12 cellular contexts compared by ENCODE assay signal in genomic region chrX:48616575-48616974, GRCh38.
"Had no signal": no experiment of that assay in that cellular context is flagged by ENCODE, and none has a peak within 500 bp of the region (broad histone marks: within the 10 kb centered on the region; RNA-seq: fewer than 3 reads in every experiment).

No MANE protein-coding gene starts in this region.

- DNase-seq: activated CD4-positive, alpha-beta T cell treated with anti-CD3 and anti-CD28 coated beads for 4 hours; activated naive CD4-positive, alpha-beta T cell; activated naive CD8-positive, alpha-beta T cell treated with anti-CD3 and anti-CD28 coated beads, Interleukin-2, amount 50 U/mL, for 24 hours; caudate nucleus; effector CD4-positive, alpha-beta T cell; kidney; stimulated activated CD4-positive, alpha-beta T cell treated with anti-CD3 and anti-CD28 coated beads, Interleukin-15, amount 100 ng/mL, for 24 hours; stimulated activated CD4-positive, alpha-beta T cell treated with anti-CD3 and anti-CD28 coated beads, Interleukin-4, amount 100 ng/mL, for 4 hours; stimulated activated naive CD8-positive, alpha-beta T cell treated with anti-CD3 and anti-CD28 coated beads, Interleukin-15, amount 100 ng/mL, for 72 hours; T-helper 9 cell; testis; WERI-Rb-1 had no signal

- ATAC-seq: activated naive CD8-positive, alpha-beta T cell treated with anti-CD3 and anti-CD28 coated beads, Interleukin-2, amount 50 U/mL, for 24 hours; stimulated activated naive CD8-positive, alpha-beta T cell treated with anti-CD3 and anti-CD28 coated beads, Interleukin-15, amount 100 ng/mL, for 72 hours had no signal
